ENCODE assay signal across 8 cellular contexts in genomic region chr5:82277613-82277986, GRCh38. TPM values are rescaled to one million over a fixed set of nuclear protein-coding genes. Genes with fewer than 3 reads are reported as not detected.
DNase-seq lines count a peak whose midpoint lies in the region; ATAC-seq and TF ChIP-seq lines count a peak whose summit lies in the region.

No MANE protein-coding gene starts in this region.

- H3K27me3 ChIP-seq in skeletal muscle tissue (ENCODE audit: control insufficient read depth in 3 of 3, insufficient read depth in 3 of 3, low read length in 3 of 3): no peaks in the 10 kb centered on the region

- no peaks in the 10 kb centered on the region for H3K9me3 Mint-ChIP-seq in T-helper 1 cell treated with Interleukin-12 subunit alpha and Interleukin-12 subunit beta and Interleukin-4 antibody, amounts not matched to agents 30 μg/mL and 1 μg/mL, for 36 hours
- H3K9me3 Mint-ChIP-seq in glutamatergic neuron (ENCODE audit: unreplicated experiment): peaks cover 11% of the 10 kb centered on the region

- peaks cover 11 to 19% (median 17%) of the 10 kb centered on the region in 3 donors for H3K4me1 ChIP-seq in skeletal muscle tissue (ENCODE audit: control insufficient read depth in 3 of 3, insufficient read depth in 3 of 3, low read length in 3 of 3)

- H3K27ac Mint-ChIP-seq in T-helper 1 cell treated with Interleukin-12 subunit alpha and Interleukin-12 subunit beta and Interleukin-4 antibody, amounts not matched to agents 30 μg/mL and 1 μg/mL, for 36 hours: peak overlapping the region; percentile 96
- H3K27ac Mint-ChIP-seq in glutamatergic neuron (ENCODE audit: unreplicated experiment): peak overlapping the region; percentile 99

- DNase-seq in T-helper 1 cell: no peak
- no peak for DNase-seq in glutamatergic neuron
- DNase-seq in COLO668 (lab: John Stamatoyannopoulos, UW; ENCODE audit: unreplicated experiment): no peak
- DNase-seq in activated gamma-delta T cell (lab: John Stamatoyannopoulos, UW): no peak

- no peaks in the 10 kb centered on the region for H3K27me3 Mint-ChIP-seq in T-helper 1 cell treated with Interleukin-12 subunit alpha and Interleukin-12 subunit beta and Interleukin-4 antibody, amounts not matched to agents 30 μg/mL and 1 μg/mL, for 36 hours (ENCODE audit: low read depth)
- peaks cover 5% of the 10 kb centered on the region for H3K27me3 Mint-ChIP-seq in glutamatergic neuron (ENCODE audit: unreplicated experiment)

- H3K4me3 Mint-ChIP-seq in T-helper 1 cell treated with Interleukin-12 subunit alpha and Interleukin-12 subunit beta and Interleukin-4 antibody, amounts not matched to agents 30 μg/mL and 1 μg/mL, for 36 hours: peak overlapping the region; percentile 85
- H3K4me3 Mint-ChIP-seq in glutamatergic neuron (ENCODE audit: unreplicated experiment): peak overlapping the region; percentile 97

- peak overlapping the region; percentile 88 to 94 (median 92) for H3K4me3 ChIP-seq in skeletal muscle tissue (ENCODE audit: low read length in 3 of 3)

- peaks cover 36% of the 10 kb centered on the region for H3K36me3 Mint-ChIP-seq in T-helper 1 cell treated with Interleukin-12 subunit alpha and Interleukin-12 subunit beta and Interleukin-4 antibody, amounts not matched to agents 30 μg/mL and 1 μg/mL, for 36 hours (ENCODE audit: low read depth)
- H3K36me3 Mint-ChIP-seq in glutamatergic neuron (ENCODE audit: unreplicated experiment): no peaks in the 10 kb centered on the region

- H3K9ac ChIP-seq in skeletal muscle tissue (ENCODE audit: low read depth in 1 of 3, low read length in 3 of 3): peak overlapping the region; percentile 89 to 95 (median 92)

- no peak for ATAC-seq in GM21360 (IDR thresholded peaks at IDR 0.05; ENCODE audit: unreplicated experiment)

- H3K4me1 Mint-ChIP-seq in T-helper 1 cell treated with Interleukin-12 subunit alpha and Interleukin-12 subunit beta and Interleukin-4 antibody, amounts not matched to agents 30 μg/mL and 1 μg/mL, for 36 hours (ENCODE audit: low read depth): peaks cover 32% of the 10 kb centered on the region
- peaks cover 5% of the 10 kb centered on the region for H3K4me1 Mint-ChIP-seq in glutamatergic neuron (ENCODE audit: low read depth, unreplicated experiment)

- H3K27ac ChIP-seq in VCaP: peak overlapping the region; percentile 84
- H3K27ac ChIP-seq in skeletal muscle tissue (ENCODE audit: low read depth, low read length): peak overlapping the region; percentile 81

- no peak for TF ChIP-seq CTCF in VCaP (conservative IDR thresholded peaks at IDR 0.05)
- TF ChIP-seq CTCF in glutamatergic neuron (IDR thresholded peaks at IDR 0.05; ENCODE audit: partially characterized antibody, unreplicated experiment): no peak

- peaks cover 17 to 29% (median 26%) of the 10 kb centered on the region in 3 donors for H3K36me3 ChIP-seq in skeletal muscle tissue (ENCODE audit: control insufficient read depth in 3 of 3, insufficient read depth in 3 of 3, low read length in 3 of 3)

- H3K9me3 ChIP-seq in skeletal muscle tissue (ENCODE audit: control insufficient read depth in 3 of 3, low read length in 3 of 3): no peaks in the 10 kb centered on the region

RNA-seq across cellular contexts. Expression of gene RPS23, which starts 0.6 kb away (rescaled TPM):
- 1,149 TPM for total RNA-seq in glutamatergic neuron (ENCODE audit: unreplicated experiment)
- 9,051 TPM for total RNA-seq in skeletal muscle tissue
